In genomic region chr16:60225541-60225940, GRCh38 we compare ENCODE assay signal across 19 cellular contexts.
DNase-seq lines count a peak whose midpoint lies in the region; ATAC-seq, FAIRE-seq and TF ChIP-seq lines count a peak whose summit lies in the region.
"Had no signal": no experiment of that assay in that cellular context is flagged by ENCODE, and none has a peak within 500 bp of the region (broad histone marks: within the 10 kb centered on the region; RNA-seq: fewer than 3 reads in every experiment).

No MANE protein-coding gene starts in this region.

- 39 to 49% methylated on average over 2 of the region's 2 CpGs for WGBS in pancreas, 2 donors

- ATAC-seq in HG02588 (IDR thresholded peaks at IDR 0.05; ENCODE audit: unreplicated experiment) (no peak), pancreas (no peak)
- ATAC-seq: GM23338 had no signal

- H3K4me3 ChIP-seq in WERI-Rb-1 (ENCODE audit: low read depth, low read length): no peak overlapping the region
- no peak overlapping the region for H3K4me3 ChIP-seq in pancreas
- H3K4me3 ChIP-seq: BLaER1, GM23338 had no signal

- H3K36me3 Mint-ChIP-seq in nephron progenitor cell (ENCODE audit: low read depth): no peaks in the 10 kb centered on the region
- H3K36me3 Mint-ChIP-seq: CD8-positive, alpha-beta memory T cell; IgD-negative memory B cell had no signal

- H3K4me3 Mint-ChIP-seq in nephron progenitor cell: no peak overlapping the region
- H3K4me3 Mint-ChIP-seq: CD8-positive, alpha-beta memory T cell; GM23338; H9; IgD-negative memory B cell had no signal

- DNase-seq in NCI-H526 (lab: John Stamatoyannopoulos, UW) (peak; percentile 54 to 61), NCI-H526 treated with DMSO at 0.1 percent for 48 hours (lab: John Stamatoyannopoulos, UW) (no peak), WERI-Rb-1 (peak; percentile 45), nephron progenitor cell (no peak), NCI-H774 (lab: John Stamatoyannopoulos, UW) (no peak), pancreas (no peak)
- DNase-seq: 8988T; AML-193; Caco-2; CD8-positive, alpha-beta memory T cell; DMS79 treated with DMSO at 0.1 percent for 48 hours; EL; H9 had no signal

- FAIRE-seq in pancreas (lab: Jason Lieb, UNC): no peak
- FAIRE-seq: G401.6, GM12891 had no signal

- H3K27me3 ChIP-seq in WERI-Rb-1 (ENCODE audit: insufficient read depth, low read depth, severe bottlenecking) (no peaks in the 10 kb centered on the region), pancreas (no peaks in the 10 kb centered on the region)
- H3K27me3 ChIP-seq: BLaER1 had no signal

- H3K27ac Mint-ChIP-seq in nephron progenitor cell: peak overlapping the region; percentile 80
- H3K27ac Mint-ChIP-seq: CD8-positive, alpha-beta memory T cell; GM23338; H9; IgD-negative memory B cell had no signal

- H3K4me1 ChIP-seq in pancreas: no peaks in the 10 kb centered on the region
- H3K4me1 ChIP-seq: BLaER1, Caco-2 had no signal

- H3K27ac ChIP-seq in WERI-Rb-1: no peak overlapping the region
- no peak overlapping the region for H3K27ac ChIP-seq in pancreas
- H3K27ac ChIP-seq: BLaER1 had no signal

- H3K4me1 Mint-ChIP-seq in nephron progenitor cell: peaks cover 5% of the 10 kb centered on the region
- H3K4me1 Mint-ChIP-seq: CD8-positive, alpha-beta memory T cell; GM23338; IgD-negative memory B cell had no signal

- TF ChIP-seq CTCF in WERI-Rb-1 (IDR thresholded peaks at IDR 0.05; ENCODE audit: low read depth, low read length) (no peak), nephron progenitor cell (IDR thresholded peaks at IDR 0.05) (no peak), pancreas (IDR thresholded peaks at IDR 0.05) (no peak)

- H3K9me3 ChIP-seq in WERI-Rb-1 (ENCODE audit: severe bottlenecking): no peaks in the 10 kb centered on the region
- no peaks in the 10 kb centered on the region for H3K9me3 ChIP-seq in pancreas

- peaks cover 3% of the 10 kb centered on the region for H3K27me3 Mint-ChIP-seq in nephron progenitor cell (ENCODE audit: low read depth, poor library complexity)
- H3K27me3 Mint-ChIP-seq: CD8-positive, alpha-beta memory T cell; IgD-negative memory B cell had no signal

- H3K36me3 ChIP-seq in WERI-Rb-1 (no peaks in the 10 kb centered on the region), pancreas (no peaks in the 10 kb centered on the region)
- H3K36me3 ChIP-seq: BLaER1 had no signal

- intact Hi-C loops in pancreas (cut with DNase I): no loop called here

- peaks cover under 1% of the 10 kb centered on the region for H3K9me3 Mint-ChIP-seq in nephron progenitor cell

Comparison
In these comparisons a context has a peak if more than half of its experiments do, and no peak if none do; other contexts are left out.
1. DNase-seq: peak in NCI-H526 (2 of 2) and WERI-Rb-1 (single experiment); none in NCI-H526 treated with DMSO at 0.1 percent for 48 hours (single experiment), nephron progenitor cell (single experiment), NCI-H774 (single experiment) and pancreas (0 of 6).